8 cellular contexts compared by ENCODE assay signal in the genomic region with DNA sequence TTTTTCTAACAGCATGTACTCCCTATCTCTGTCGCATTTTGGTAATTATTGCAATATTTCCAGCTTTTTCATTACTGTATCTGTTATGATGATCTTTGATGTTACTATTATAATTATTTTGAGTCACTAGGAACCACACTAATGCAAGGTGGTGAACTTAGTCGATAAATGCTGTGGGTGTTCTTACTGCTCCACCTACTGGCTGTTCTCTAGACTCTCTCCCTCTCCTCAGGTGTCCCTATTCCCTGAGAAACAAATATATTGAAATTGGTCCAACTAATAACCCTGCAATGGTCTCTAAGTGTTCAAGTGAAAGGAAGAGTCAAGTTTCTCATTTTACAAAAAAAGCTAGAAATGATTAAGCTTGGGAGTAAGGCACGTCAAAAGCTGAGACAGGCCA. TPM values are rescaled to one million over a fixed set of nuclear protein-coding genes. Genes with fewer than 3 reads are reported as not detected.
DNase-seq lines count a peak whose midpoint lies in the region; ATAC-seq and TF ChIP-seq lines count a peak whose summit lies in the region.

No MANE protein-coding gene starts in this region.

- peak; percentile 33 for TF ChIP-seq CTCF in CD8-positive, alpha-beta T cell (IDR thresholded peaks at IDR 0.05)
- peak; percentile 33 to 42 (median 34) for TF ChIP-seq CTCF in esophagus muscularis mucosa (IDR thresholded peaks at IDR 0.05)

- H3K4me1 Mint-ChIP-seq in CD8-positive, alpha-beta T cell (ENCODE audit: low read depth): peaks cover 44% of the 10 kb centered on the region

- H2AK5ac ChIP-seq in trophoblast cell (ENCODE audit: low read length): no peak overlapping the region

- CTCF ChIA-PET in CD8-positive, alpha-beta T cell (lab: Charles Lee): interaction anchor here (0.8 to 2.4 kb wide), 7 partner anchors 8 to 185 kb away, joined by 3 to 9 read pairs (median 3); no protein-coding TSS in a partner anchor

- no peak overlapping the region for H2BK12ac ChIP-seq in trophoblast cell (ENCODE audit: low read length)

- H3K9ac ChIP-seq in trophoblast cell (ENCODE audit: low read length): no peak overlapping the region

- H3K4ac ChIP-seq in trophoblast cell (ENCODE audit: low read depth, low read length): no peak overlapping the region

- H3K36me3 ChIP-seq in CD8-positive, alpha-beta T cell (ENCODE audit: insufficient read depth, low read length): peaks cover 20% of the 10 kb centered on the region
- H3K36me3 ChIP-seq in esophagus muscularis mucosa: peaks cover 39 to 75% (median 57%) of the 10 kb centered on the region in 4 donors
- H3K36me3 ChIP-seq in trophoblast cell (ENCODE audit: control insufficient read depth in 1 of 2, insufficient read depth in 2 of 2, low read length in 2 of 2): peaks cover 3 to 13% of the 10 kb centered on the region in 2 experiments

- TF ChIP-seq POLR2A in esophagus muscularis mucosa (IDR thresholded peaks at IDR 0.05; ENCODE audit: low read depth): no peak

- no peak overlapping the region for H4K12ac ChIP-seq in trophoblast cell (ENCODE audit: low read depth, low read length)

- no peaks in the 10 kb centered on the region for H3K9me3 ChIP-seq in CD8-positive, alpha-beta T cell (ENCODE audit: low read length)
- H3K9me3 ChIP-seq in esophagus muscularis mucosa: no peaks in the 10 kb centered on the region
- H3K9me3 ChIP-seq in trophoblast cell (ENCODE audit: insufficient read depth, low read depth, low read length): no peaks in the 10 kb centered on the region

- WGBS in esophagus muscularis mucosa: 70% methylated on average over 3 of the region's 3 CpGs
- no CpG with 5 or more reads among the region's 3 CpGs for whole genome bisulfite sequencing in trophoblast cell (ENCODE audit: extremely low coverage, insufficient coverage, insufficient read length)

- H2BK120ac ChIP-seq in trophoblast cell (ENCODE audit: insufficient read depth, low read length, poor library complexity): no peak overlapping the region

- peaks cover 78% of the 10 kb centered on the region for H3K36me3 Mint-ChIP-seq in CD8-positive, alpha-beta T cell

- H3K79me2 ChIP-seq in trophoblast cell (ENCODE audit: control insufficient read depth, insufficient read depth, low read length, poor library complexity): no peaks in the 10 kb centered on the region

- H3K27me3 Mint-ChIP-seq in CD8-positive, alpha-beta T cell (ENCODE audit: low read depth): no peaks in the 10 kb centered on the region

- peak overlapping the region; percentile 1 for H3K27ac Mint-ChIP-seq in CD8-positive, alpha-beta T cell

- H2BK5ac ChIP-seq in trophoblast cell (ENCODE audit: low read depth, low read length, poor library complexity): no peak overlapping the region

- H3K4me2 ChIP-seq in trophoblast cell (ENCODE audit: low read length): no peak overlapping the region

- no peak overlapping the region for H4K91ac ChIP-seq in trophoblast cell (ENCODE audit: low read depth, low read length)

- POLR2A ChIA-PET in CD8-positive, alpha-beta T cell (lab: Charles Lee): interaction anchor here (1.5 kb wide), 1 partner anchor 11 kb away, joined by 5 read pairs; the partner anchor contains the start of gene ARL14EP

- ATAC-seq in CD8-positive, alpha-beta T cell: no peak
- ATAC-seq in GM19467 (IDR thresholded peaks at IDR 0.05; ENCODE audit: unreplicated experiment): peak; percentile 59

- H3K27me3 ChIP-seq in CD8-positive, alpha-beta T cell (ENCODE audit: insufficient read depth, low read length): no peaks in the 10 kb centered on the region
- H3K27me3 ChIP-seq in esophagus muscularis mucosa (no peaks in the 10 kb centered on the region), trophoblast cell (ENCODE audit: insufficient read depth, low read length) (no peaks in the 10 kb centered on the region)

- H3K79me1 ChIP-seq in trophoblast cell (ENCODE audit: low read length): no peaks in the 10 kb centered on the region

- H3K4me1 ChIP-seq in CD8-positive, alpha-beta T cell (ENCODE audit: insufficient read depth, low read length): peaks cover 5% of the 10 kb centered on the region
- peaks cover 0 to 10% (median 7%) of the 10 kb centered on the region in 4 donors for H3K4me1 ChIP-seq in esophagus muscularis mucosa
- H3K4me1 ChIP-seq in trophoblast cell (ENCODE audit: control insufficient read depth in 1 of 2, insufficient read depth in 2 of 2, low read length in 2 of 2): no peaks in the 10 kb centered on the region

- H2AFZ ChIP-seq in trophoblast cell (ENCODE audit: insufficient read depth, low read length, poor library complexity): no peak overlapping the region

- no peaks in the 10 kb centered on the region for H3K9me3 Mint-ChIP-seq in CD8-positive, alpha-beta T cell

- no peak overlapping the region for H3K4me3 Mint-ChIP-seq in CD8-positive, alpha-beta T cell

- H3K23ac ChIP-seq in trophoblast cell (ENCODE audit: low read length): no peak overlapping the region

- no peak overlapping the region for H3K4me3 ChIP-seq in CD8-positive, alpha-beta T cell (ENCODE audit: low read depth, low read length)
- H3K4me3 ChIP-seq in esophagus muscularis mucosa (no peak overlapping the region), trophoblast cell (ENCODE audit: low read depth, low read length) (no peak overlapping the region)

- intact Hi-C loops in CD8-positive, alpha-beta T cell (cut with DNase I, micrococcal nuclease): loop anchor here (2.0 to 10.0 kb wide), 2 partner anchors 137 to 199 kb away; no protein-coding TSS in a partner anchor
- intact Hi-C loops in esophagus muscularis mucosa (cut with DNase I): no loop called here

- no peak overlapping the region for H4K8ac ChIP-seq in trophoblast cell (ENCODE audit: low read depth, low read length)

- H3K14ac ChIP-seq in trophoblast cell (ENCODE audit: low read length): no peak overlapping the region

- H3K18ac ChIP-seq in trophoblast cell (ENCODE audit: low read length): no peak overlapping the region

- TF ChIP-seq EP300 in esophagus muscularis mucosa (IDR thresholded peaks at IDR 0.05): no peak

- no peak overlapping the region for H3K27ac ChIP-seq in CD8-positive, alpha-beta T cell (ENCODE audit: low read depth, low read length)
- H3K27ac ChIP-seq in esophagus muscularis mucosa (replicated peaks in 1 of 4) (no peak overlapping the region), trophoblast cell (ENCODE audit: low read depth, low read length) (no peak overlapping the region)

- no peak for DNase-seq in CD8-positive, alpha-beta T cell
- DNase-seq in M059J (ENCODE audit: low read depth) (peak; percentile 16), esophagus muscularis mucosa (ENCODE audit: extremely low spot score) (no peak), trophoblast cell (no peak), DMS153 (lab: John Stamatoyannopoulos, UW) (no peak), NCI-H187 treated with DMSO at 0.1 percent for 48 hours (lab: John Stamatoyannopoulos, UW) (no peak), GF-D8 (lab: John Stamatoyannopoulos, UW) (no peak)

RNA-seq across cellular contexts. Expression of gene ARL14EP, which starts 10.5 kb away (rescaled TPM):
- 10 to 100 TPM; 28.1 to 30.6 TPM for total RNA-seq in CD8-positive, alpha-beta T cell
- total RNA-seq in M059J (2014; rRNA removed; shearing (Covaris generic)): 20.6 and 26.7 TPM in 2 replicates
- 10 to 100 TPM; 17.5 to 29.1 (median 21.1) TPM for total RNA-seq in esophagus muscularis mucosa
- 13.8 and 15.0 TPM in 2 replicates for polyA plus RNA-seq in trophoblast cell (2013)
